17 cellular contexts compared by ENCODE assay signal in the genomic region with DNA sequence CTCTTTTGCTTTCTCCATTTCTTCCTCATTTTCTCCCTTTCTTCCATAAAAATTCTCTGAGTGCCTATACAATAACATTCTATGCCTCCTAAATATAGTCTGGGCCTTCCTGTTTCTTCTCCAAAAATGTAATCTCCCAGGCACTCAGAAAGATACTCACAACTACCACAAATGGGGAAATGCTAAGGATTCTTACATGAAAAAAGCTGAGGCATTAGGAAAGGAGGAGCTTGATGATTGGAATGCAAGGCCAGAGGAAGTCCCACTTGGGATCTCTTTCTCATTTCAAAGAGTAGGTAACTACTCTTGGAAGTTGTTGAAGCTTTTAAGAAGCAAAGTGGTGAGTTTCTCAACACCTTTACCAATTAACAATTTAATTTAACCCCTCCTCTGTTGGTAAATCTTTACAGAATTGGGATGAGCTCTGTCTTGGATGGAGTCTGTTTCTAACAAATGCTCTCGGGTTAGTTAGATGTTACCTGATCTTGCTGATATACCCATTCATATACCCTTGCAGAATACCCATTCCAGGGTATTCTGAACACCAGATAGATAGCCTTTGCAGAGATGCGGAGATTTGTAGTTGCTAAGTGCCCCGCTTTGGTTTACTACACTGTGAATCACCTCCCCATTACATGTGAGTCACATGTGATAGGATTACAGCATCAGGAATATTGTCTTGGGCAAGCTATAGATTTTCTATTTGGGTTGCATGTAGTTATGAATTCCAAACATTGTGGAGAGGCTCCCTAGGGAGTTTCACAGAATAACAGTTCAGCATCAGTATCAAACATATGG. TPM values are rescaled to one million over a fixed set of nuclear protein-coding genes. Genes with fewer than 3 reads are reported as not detected.
DNase-seq lines count a peak whose midpoint lies in the region; ATAC-seq, FAIRE-seq and TF ChIP-seq lines count a peak whose summit lies in the region.
"Had no signal": no experiment of that assay in that cellular context is flagged by ENCODE, and none has a peak within 500 bp of the region (broad histone marks: within the 10 kb centered on the region; RNA-seq: fewer than 3 reads in every experiment).

No MANE protein-coding gene starts in this region.

- H3K36me3 ChIP-seq in HepG2 (replicated peaks in 1 of 2; ENCODE audit: control insufficient read depth in 1 of 2, insufficient read depth in 2 of 2, low read length in 2 of 2) (no peaks in the 10 kb centered on the region), right lobe of liver (no peaks in the 10 kb centered on the region), iPS DF 6.9 (ENCODE audit: control insufficient read depth, insufficient read depth, low read length) (no peaks in the 10 kb centered on the region), urinary bladder (ENCODE audit: insufficient read depth) (no peaks in the 10 kb centered on the region), thyroid gland (no peaks in the 10 kb centered on the region)

- DNase-seq in HepG2 (ENCODE audit: low spot score) (peak; percentile 48), right lobe of liver (no peak), cardiac fibroblast (ENCODE audit: low read depth in 2 of 2) (peak; percentile 22 to 45), iPS DF 6.9 (ENCODE audit: low read depth, low spot score) (no peak), NCI-H2107 treated with DMSO at 0.1 percent for 48 hours (lab: John Stamatoyannopoulos, UW; ENCODE audit: unreplicated experiment) (no peak), thyroid gland (no peak)
- DNase-seq: activated CD4-positive, alpha-beta T cell treated with anti-CD3 and anti-CD28 coated beads, Interleukin-2, amount 50 U/mL, for 48 hours; central memory CD4-positive, alpha-beta T cell; left ventricle myocardium superior; NCI-H510A treated with DMSO at 0.1 percent for 48 hours had no signal

- H3K4me3 ChIP-seq in HepG2 (replicated peaks in 1 of 3; ENCODE audit: insufficient read depth in 1 of 3, low read depth in 2 of 3, low read length in 3 of 3): peak overlapping the region; percentile 78 to 97 (median 83)
- H3K4me3 ChIP-seq in right lobe of liver: no peak overlapping the region
- H3K4me3 ChIP-seq in cardiac fibroblast (replicated peaks in 1 of 2; ENCODE audit: low read depth in 2 of 2, low read length in 2 of 2): no peak overlapping the region
- H3K4me3 ChIP-seq in iPS DF 6.9 (ENCODE audit: low read length): no peak overlapping the region; the same call in 1 of the 2 replicates
- no peak overlapping the region for H3K4me3 ChIP-seq in urinary bladder (ENCODE audit: low read depth, low read length)
- no peak overlapping the region for H3K4me3 ChIP-seq in thyroid gland (replicated peaks in 1 of 3)

- peak overlapping the region; percentile 77 for H3K9ac ChIP-seq in HepG2 (ENCODE audit: insufficient read depth, low read depth, low read length)

- TF ChIP-seq EP300 in HepG2 (IDR thresholded peaks at IDR 0.05; ENCODE audit: low read depth in 2 of 2, low read length in 2 of 2): no peak; a peak in 1 of 4 replicates
- TF ChIP-seq EP300 in HepG2 (CRISPR knock-in tag; IDR thresholded peaks at IDR 0.05; ENCODE audit: borderline replicate concordance): no peak

- H3K79me2 ChIP-seq in HepG2 (ENCODE audit: insufficient read depth, low read length): peaks cover 93% of the 10 kb centered on the region

- TF ChIP-seq POLR2A in HepG2 (IDR thresholded peaks at IDR 0.05; ENCODE audit: insufficient read depth in 1 of 2, low read depth in 2 of 2, low read length in 2 of 2) (0 out of 4 replicates have a peak, but pooled peaks of 1 of the 2 experiments have one; percentile 19), right lobe of liver (IDR thresholded peaks at IDR 0.05) (no peak), GM18505 (IDR thresholded peaks at IDR 0.05; ENCODE audit: borderline replicate concordance, extremely low read depth, insufficient read depth, insufficient read length) (no peak), thyroid gland (IDR thresholded peaks at IDR 0.05) (no peak)

- peak overlapping the region; percentile 94 for H3K27ac ChIP-seq in HepG2 (ENCODE audit: extremely low read length, insufficient read depth, low read length)
- peak overlapping the region in 1 of 3 donors; percentile 15 for H3K27ac ChIP-seq in right lobe of liver
- peak overlapping the region; percentile 99 for H3K27ac ChIP-seq in iPS DF 6.9 (ENCODE audit: low read length)
- H3K27ac ChIP-seq in urinary bladder (ENCODE audit: low read depth): peak overlapping the region; percentile 10
- H3K27ac ChIP-seq in thyroid gland: no peak overlapping the region
- H3K27ac ChIP-seq: HL-60 had no signal

- POLR2A ChIA-PET in HepG2 (lab: Yijun Ruan, JAX): interaction anchor here (0.9 to 2.3 kb wide), 7 partner anchors 11 to 64 kb away, joined by 3 to 15 read pairs (median 6); no protein-coding TSS in a partner anchor

- no peak overlapping the region for H2AFZ ChIP-seq in HepG2 (ENCODE audit: low read length)

- no peak for TF ChIP-seq RAD21 in HepG2 (CRISPR knock-in tag; IDR thresholded peaks at IDR 0.05)

- peak overlapping the region; percentile 97 for H3K4me2 ChIP-seq in HepG2 (ENCODE audit: low read depth, low read length)

- no peaks in the 10 kb centered on the region for H4K20me1 ChIP-seq in HepG2 (ENCODE audit: insufficient read depth, low read length)

- 72% methylated on average over 3 of the region's 3 CpGs for WGBS in HepG2 (ENCODE audit: low lambda C conversion rate)
- whole genome bisulfite sequencing in right lobe of liver (ENCODE audit: insufficient coverage, low coverage, low lambda C conversion rate, missing lambda C conversion rate): 83% methylated on average over 3 of the region's 3 CpGs
- no CpG with 5 or more reads among the region's 3 CpGs for WGBS in iPS DF 6.9 (ENCODE audit: insufficient coverage, insufficient read length)
- WGBS in urinary bladder: 85% methylated on average over 3 of the region's 3 CpGs
- 94 to 98% methylated on average over 3 of the region's 3 CpGs for WGBS in thyroid gland, 2 donors

- TF ChIP-seq CTCF in HepG2 (CRISPR knock-in tag; IDR thresholded peaks at IDR 0.05): no peak
- TF ChIP-seq CTCF in right lobe of liver (IDR thresholded peaks at IDR 0.05): no peak
- TF ChIP-seq CTCF in cardiac fibroblast (IDR thresholded peaks at IDR 0.05; ENCODE audit: low read depth, low read length): no peak
- TF ChIP-seq CTCF in thyroid gland (IDR thresholded peaks at IDR 0.05): no peak

- BruUV-seq in HepG2 (replicated peaks; lab: Mats Ljungman, UMichigan): no TSS peak

- no peak for ATAC-seq in HepG2
- ATAC-seq in right lobe of liver: no peak
- ATAC-seq in GM18505 (IDR thresholded peaks at IDR 0.05; ENCODE audit: unreplicated experiment): no peak
- ATAC-seq: left ventricle myocardium superior had no signal

- intact Hi-C loops in HepG2 (cut with micrococcal nuclease; ENCODE audit: unreplicated experiment): loop anchor here (1.0 to 5.0 kb wide), 2 partner anchors 102 to 208 kb away; a partner anchor contains a TSS
- intact Hi-C loops in right lobe of liver (cut with DNase I): no loop called here
- intact Hi-C loops in thyroid gland (cut with DNase I): no loop called here

- peaks cover 63% of the 10 kb centered on the region for H3K4me1 ChIP-seq in HepG2 (ENCODE audit: insufficient read depth, low read length)
- peaks cover 0 to 46% (median 6%) of the 10 kb centered on the region in 4 donors for H3K4me1 ChIP-seq in right lobe of liver
- peaks cover 3% of the 10 kb centered on the region; the same call in 1 of the 2 replicates for H3K4me1 ChIP-seq in iPS DF 6.9 (ENCODE audit: control insufficient read depth, insufficient read depth, low read length)
- no peaks in the 10 kb centered on the region for H3K4me1 ChIP-seq in urinary bladder (ENCODE audit: insufficient read depth)
- H3K4me1 ChIP-seq in thyroid gland: no peaks in the 10 kb centered on the region

- CTCF ChIA-PET in HepG2 (lab: Yijun Ruan, JAX; ENCODE audit: low intra/inter-chr PET ratio, low total read pairs): no interaction called here

- FAIRE-seq in HepG2 (lab: Jason Lieb, UNC): no peak

- H3K9me3 ChIP-seq in HepG2 (ENCODE audit: low read length): no peaks in the 10 kb centered on the region
- H3K9me3 ChIP-seq in right lobe of liver: no peaks in the 10 kb centered on the region
- H3K9me3 ChIP-seq in iPS DF 6.9 (ENCODE audit: control insufficient read depth, insufficient read depth, low read length): no peaks in the 10 kb centered on the region
- no peaks in the 10 kb centered on the region for H3K9me3 ChIP-seq in thyroid gland

- in situ Hi-C loops in HepG2 (cut with HindIII; ENCODE audit: extremely low pct_ligation_motif_present, low pct_unique_long_range_greater_than_20kb): loop anchor here (5.0 to 10.0 kb wide), 3 partner anchors 51 to 211 kb away; a partner anchor contains a TSS

- H3K27me3 ChIP-seq in HepG2 (ENCODE audit: control insufficient read depth in 1 of 2, insufficient read depth in 2 of 2, low read length in 2 of 2) (peaks cover 0 to 3% of the 10 kb centered on the region in 2 experiments; a peak in 1 of 5 replicates), right lobe of liver (no peaks in the 10 kb centered on the region), iPS DF 6.9 (ENCODE audit: control insufficient read depth, insufficient read depth, low read length) (no peaks in the 10 kb centered on the region), thyroid gland (peaks cover 3% of the 10 kb centered on the region)

RNA-seq across cellular contexts. Expression of a gene that starts 3.6 kb away (rescaled TPM):
- 63.2 and 103 TPM in 2 replicates for total RNA-seq in HepG2 (2016; rRNA removed; fragmentation: Illumina TruSeq; extraction: Trizol)
- total RNA-seq in HepG2 (2016; cell fraction: cytosol; rRNA removed; fragmentation: Illumina TruSeq; extraction: Trizol; ENCODE audit: low read depth): 11.8 and 12.1 TPM in 2 replicates
- total RNA-seq in HepG2 (2016; cell fraction: insoluble cytoplasmic fraction; rRNA removed; fragmentation: Illumina TruSeq; extraction: Trizol): 61.2 and 118 TPM in 2 replicates
- total RNA-seq in HepG2 (2016; cell fraction: membrane; rRNA removed; fragmentation: Illumina TruSeq; extraction: Trizol): 28.5 and 29.9 TPM in 2 replicates
- 32.8 and 35.9 TPM in 2 replicates for total RNA-seq in HepG2 (2016; cell fraction: nucleus; rRNA removed; fragmentation: Illumina TruSeq; extraction: Trizol)
- polyA plus RNA-seq in HepG2 (2011; rRNA removed): 62.8 and 95.9 TPM in 2 replicates
- 80.4 and 85.1 TPM in 2 replicates for polyA plus RNA-seq in HepG2 (2011; cell fraction: cytosol; rRNA removed)
- 12.7 TPM in 2 replicates for polyA plus RNA-seq in HepG2 (2011; cell fraction: nucleus; rRNA removed)
- 72.6 and 115 TPM in 2 replicates for polyA plus RNA-seq in HepG2 (2012)
- 11.7 and 11.9 TPM in 2 replicates for polyA plus RNA-seq in HepG2 (2016; cell fraction: cytosol; fragmentation: Illumina TruSeq; extraction: Trizol; ENCODE audit: low read depth)
- 147 and 163 TPM in 2 replicates for polyA plus RNA-seq in HepG2 (2016; cell fraction: insoluble cytoplasmic fraction; fragmentation: Illumina TruSeq; extraction: Trizol; ENCODE audit: low read depth)
- polyA plus RNA-seq in HepG2 (2016; cell fraction: membrane; fragmentation: Illumina TruSeq; extraction: Trizol; ENCODE audit: low read depth): 29.7 TPM in 2 replicates
- 39.4 and 45.5 TPM in 2 replicates for polyA plus RNA-seq in HepG2 (2016; cell fraction: nucleus; fragmentation: Illumina TruSeq; extraction: Trizol; ENCODE audit: insufficient read depth, low read depth)
- polyA minus RNA-seq in HepG2 (2011; rRNA and poly(A)+ RNA removed; ENCODE audit: low replicate concordance): 83.5 TPM in 1 of 2 replicates, not detected in the other
- polyA minus RNA-seq in HepG2 (2011; cell fraction: cytosol; rRNA and poly(A)+ RNA removed): 44.0 and 47.1 TPM in 2 replicates
- polyA minus RNA-seq in HepG2 (2011; cell fraction: nucleus; rRNA and poly(A)+ RNA removed): 39.8 and 52.0 TPM in 2 replicates
- 10 to 100 TPM in 1 of 6 experiments, 1 to 10 TPM in 5; 2.1 to 12.1 (median 4.3) TPM for total RNA-seq in right lobe of liver
- total RNA-seq in urinary bladder: 1.7 TPM
- 1.1 TPM for polyA plus RNA-seq in urinary bladder
- under 1 TPM in 2 of 4 donors, not detected in 2; 0.33 to 0.45 TPM for total RNA-seq in thyroid gland
- total RNA-seq: A172; activated T-helper 2 cell treated with anti-CD3 and anti-CD28 coated beads, Interferon-gamma antibody, Interleukin-2, Interleukin-4, amounts not matched to agents 10 μg/mL and 5 μg/mL and 100 μg/mL, durations not matched to agents 14 hours and 24 hours and 36 hours; RPMI7951 had no signal

RNA-seq across cellular contexts. Expression of a gene that starts 25.8 kb away (rescaled TPM):
- total RNA-seq in HepG2 (2016; rRNA removed; fragmentation: Illumina TruSeq; extraction: Trizol) (0.07 and 0.11 TPM in 2 replicates), right lobe of liver (under 1 TPM in 3 of 6 experiments, not detected in 3; 0.12 to 0.31 (median 0.22) TPM), urinary bladder (0.26 TPM), thyroid gland (under 1 TPM in 2 of 4 donors, not detected in 2; 0.11 to 0.13 TPM)
- not detected in 2 replicates for total RNA-seq in HepG2 (2016; cell fraction: cytosol; rRNA removed; fragmentation: Illumina TruSeq; extraction: Trizol; ENCODE audit: low read depth)
- 0.06 and 0.07 TPM in 2 replicates for total RNA-seq in HepG2 (2016; cell fraction: insoluble cytoplasmic fraction; rRNA removed; fragmentation: Illumina TruSeq; extraction: Trizol)
- 0.06 and 0.07 TPM in 2 replicates for total RNA-seq in HepG2 (2016; cell fraction: membrane; rRNA removed; fragmentation: Illumina TruSeq; extraction: Trizol)
- 0.25 and 0.34 TPM in 2 replicates for total RNA-seq in HepG2 (2016; cell fraction: nucleus; rRNA removed; fragmentation: Illumina TruSeq; extraction: Trizol)
- polyA plus RNA-seq in HepG2 (2011; rRNA removed) (0.05 and 0.12 TPM in 2 replicates), urinary bladder (not detected)
- polyA plus RNA-seq in HepG2 (2011; cell fraction: cytosol; rRNA removed): 0.03 TPM in 1 of 2 replicates, not detected in the other
- 0.23 and 0.24 TPM in 2 replicates for polyA plus RNA-seq in HepG2 (2011; cell fraction: nucleus; rRNA removed)
- 0.15 and 0.21 TPM in 2 replicates for polyA plus RNA-seq in HepG2 (2012)
- polyA plus RNA-seq in HepG2 (2016; cell fraction: cytosol; fragmentation: Illumina TruSeq; extraction: Trizol; ENCODE audit: low read depth): not detected in 2 replicates
- polyA plus RNA-seq in HepG2 (2016; cell fraction: insoluble cytoplasmic fraction; fragmentation: Illumina TruSeq; extraction: Trizol; ENCODE audit: low read depth): 0.12 TPM in 1 of 2 replicates, not detected in the other
- polyA plus RNA-seq in HepG2 (2016; cell fraction: membrane; fragmentation: Illumina TruSeq; extraction: Trizol; ENCODE audit: low read depth): 0.03 TPM in 1 of 2 replicates, not detected in the other
- 0.59 and 0.79 TPM in 2 replicates for polyA plus RNA-seq in HepG2 (2016; cell fraction: nucleus; fragmentation: Illumina TruSeq; extraction: Trizol; ENCODE audit: insufficient read depth, low read depth)
- not detected in 2 replicates for polyA minus RNA-seq in HepG2 (2011; rRNA and poly(A)+ RNA removed; ENCODE audit: low replicate concordance)
- polyA minus RNA-seq in HepG2 (2011; cell fraction: cytosol; rRNA and poly(A)+ RNA removed): not detected in 2 replicates
- polyA minus RNA-seq in HepG2 (2011; cell fraction: nucleus; rRNA and poly(A)+ RNA removed): 0.77 and 1.1 TPM in 2 replicates
- total RNA-seq: activated T-helper 2 cell treated with anti-CD3 and anti-CD28 coated beads, Interferon-gamma antibody, Interleukin-2, Interleukin-4, amounts not matched to agents 10 μg/mL and 5 μg/mL and 100 μg/mL, durations not matched to agents 14 hours and 24 hours and 36 hours; RPMI7951; ureter had no signal

Comparison
In these comparisons a context has a peak if more than half of its experiments do, and no peak if none do; other contexts are left out.
1. DNase-seq: peak in HepG2 (single experiment) and cardiac fibroblast (2 of 2); none in right lobe of liver (0 of 3), iPS DF 6.9 (single experiment), NCI-H2107 treated with DMSO at 0.1 percent for 48 hours (single experiment) and thyroid gland (0 of 2).
2. H3K4me3 ChIP-seq: peak in HepG2 (3 of 3); none in right lobe of liver (0 of 3), cardiac fibroblast (0 of 2), iPS DF 6.9 (single experiment), urinary bladder (single experiment) and thyroid gland (0 of 3).
3. H3K27ac ChIP-seq: peak in HepG2 (single experiment), iPS DF 6.9 (single experiment) and urinary bladder (single experiment); none in thyroid gland (0 of 3).